8 cellular contexts compared by ENCODE assay signal in genomic region chr16:4271176-4272113, GRCh38. TPM values are rescaled to one million over a fixed set of nuclear protein-coding genes. Genes with fewer than 3 reads are reported as not detected.
DNase-seq lines count a peak whose midpoint lies in the region; ATAC-seq and TF ChIP-seq lines count a peak whose summit lies in the region.

No MANE protein-coding gene starts in this region.

- 0 to 2% (median 0%) methylated on average over 30 to 72 of the region's 72 CpGs for WGBS in stomach, 5 donors

- H3K9me3 Mint-ChIP-seq in GM23338 (peaks cover 4% of the 10 kb centered on the region; the same call in 2 of the 3 replicates), neural progenitor cell (no peaks in the 10 kb centered on the region)

- H2AFZ ChIP-seq in GM23338, result no peak overlapping the region
- peak overlapping the region; percentile 89 for H2AFZ ChIP-seq in neural progenitor cell (replicated peaks)

- ATAC-seq in GM23338, result peak; percentile 70

- H3K27me3 Mint-ChIP-seq in GM23338 (ENCODE audit: insufficient read depth, low read depth, poor library complexity) (peaks cover 19% of the 10 kb centered on the region), neural progenitor cell (ENCODE audit: insufficient read depth, low read depth) (peaks cover 4% of the 10 kb centered on the region)

- peak; percentile 71 for TF ChIP-seq POLR2A in Raji (IDR thresholded peaks at IDR 0.05; ENCODE audit: insufficient read depth, low read depth, low read length)
- TF ChIP-seq POLR2A in stomach (IDR thresholded peaks at IDR 0.05), result no peak

- H3K9ac ChIP-seq in neural progenitor cell, result peak overlapping the region; percentile 87

- H4K20me1 ChIP-seq in GM23338 (replicated peaks; ENCODE audit: insufficient read depth), result peaks cover 12% of the 10 kb centered on the region
- H4K20me1 ChIP-seq in neural progenitor cell (ENCODE audit: low read depth), result peaks cover 40% of the 10 kb centered on the region

- H3K36me3 Mint-ChIP-seq in GM23338 (ENCODE audit: low read depth) (peaks cover 30% of the 10 kb centered on the region), neural progenitor cell (peaks cover 5% of the 10 kb centered on the region)

- H3K4me3 ChIP-seq in GM23338, result peak overlapping the region; percentile 97
- peak overlapping the region; percentile 64 for H3K4me3 ChIP-seq in LNCaP clone FGC (ENCODE audit: low read depth, low read length)
- H3K4me3 ChIP-seq in fibroblast of villous mesenchyme (ENCODE audit: low read depth, low read length), result peak overlapping the region; percentile 86
- H3K4me3 ChIP-seq in neural progenitor cell, result peak overlapping the region; percentile 100
- H3K4me3 ChIP-seq in stomach, result peak overlapping the region; percentile 73 to 99 (median 88)

- H3K9me3 ChIP-seq in neural progenitor cell (ENCODE audit: low read depth) (no peaks in the 10 kb centered on the region), stomach (no peaks in the 10 kb centered on the region)

- TF ChIP-seq CTCF in GM23338 (conservative IDR thresholded peaks at IDR 0.05; ENCODE audit: low read depth in 2 of 2), result peak in 1 of 2 experiments; percentile 20; a peak in 2 of 4 replicates
- 0 out of 2 replicates have a peak, but pooled peaks have one; percentile 23 for TF ChIP-seq CTCF in LNCaP clone FGC (IDR thresholded peaks at IDR 0.05; ENCODE audit: control insufficient read depth, extremely low read depth, insufficient read depth)
- no peak for TF ChIP-seq CTCF in fibroblast of villous mesenchyme (IDR thresholded peaks at IDR 0.05; ENCODE audit: insufficient read depth, low read depth, low read length)
- TF ChIP-seq CTCF in neural progenitor cell (IDR thresholded peaks at IDR 0.05), result peak; percentile 38
- TF ChIP-seq CTCF in stomach (IDR thresholded peaks at IDR 0.05), result no peak

- H3K4me1 ChIP-seq in GM23338 (ENCODE audit: insufficient read depth) (peaks cover 10% of the 10 kb centered on the region), neural progenitor cell (peaks cover 4% of the 10 kb centered on the region), stomach (peaks cover 7 to 35% (median 29%) of the 10 kb centered on the region in 4 donors)

- H3K27me3 ChIP-seq in GM23338 (ENCODE audit: insufficient read depth), result no peaks in the 10 kb centered on the region
- no peaks in the 10 kb centered on the region for H3K27me3 ChIP-seq in neural progenitor cell
- H3K27me3 ChIP-seq in stomach, result no peaks in the 10 kb centered on the region

- H3K79me2 ChIP-seq in GM23338 (replicated peaks; ENCODE audit: insufficient read depth) (peaks cover 62% of the 10 kb centered on the region), neural progenitor cell (ENCODE audit: low read depth) (peaks cover 79% of the 10 kb centered on the region)

- peak; percentile 78 for DNase-seq in DMS79 treated with DMSO at 0.1 percent for 48 hours (lab: John Stamatoyannopoulos, UW)
- DNase-seq in GM23338 (ENCODE audit: low spot score), result peak; percentile 96
- DNase-seq in LNCaP clone FGC (ENCODE audit: low read depth), result peak; percentile 95
- DNase-seq in activated effector memory CD4-positive, alpha-beta T cell treated with anti-CD3 and anti-CD28 coated beads, Interleukin-2, amount 50 U/mL, for 16 hours, result peak; percentile 96
- peak; percentile 90 for DNase-seq in fibroblast of villous mesenchyme (ENCODE audit: low read depth)
- DNase-seq in neural progenitor cell (ENCODE audit: low spot score), result peak; percentile 96
- DNase-seq in stomach, result peak; percentile 92

- H3K27ac Mint-ChIP-seq in GM23338, result peak overlapping the region; percentile 96
- H3K27ac Mint-ChIP-seq in neural progenitor cell, result no peak overlapping the region

- H3K27ac ChIP-seq in GM23338 (ENCODE audit: low read depth) (peak overlapping the region; percentile 100), neural progenitor cell (peak overlapping the region; percentile 85), stomach (peak overlapping the region; percentile 90 to 97 (median 92))

- no peaks in the 10 kb centered on the region for H3K9me2 ChIP-seq in GM23338 (ENCODE audit: insufficient read depth)

- peak overlapping the region; percentile 94 for H3K4me3 Mint-ChIP-seq in GM23338
- peak overlapping the region; percentile 97 for H3K4me3 Mint-ChIP-seq in neural progenitor cell

- H3F3A ChIP-seq in GM23338 (replicated peaks; ENCODE audit: low read depth), result peaks cover 23% of the 10 kb centered on the region
- peaks cover 44% of the 10 kb centered on the region for H3F3A ChIP-seq in neural progenitor cell (ENCODE audit: low read depth)

- no peak for TF ChIP-seq EP300 in stomach (IDR thresholded peaks at IDR 0.05)

- H3K4me2 ChIP-seq in GM23338 (peak overlapping the region; percentile 90), neural progenitor cell (peak overlapping the region; percentile 78)

- intact Hi-C loops in stomach (cut with DNase I; ENCODE audit: low total_unique reads), result no loop called here

- H3K36me3 ChIP-seq in GM23338 (ENCODE audit: insufficient read depth) (no peaks in the 10 kb centered on the region), neural progenitor cell (no peaks in the 10 kb centered on the region), stomach (no peaks in the 10 kb centered on the region)

- peaks cover 14% of the 10 kb centered on the region for H3K4me1 Mint-ChIP-seq in GM23338
- H3K4me1 Mint-ChIP-seq in neural progenitor cell, result peaks cover 8% of the 10 kb centered on the region

TF ChIP-seq in GM23338, 12 proteins besides CTCF, POLR2A, EP300 and RAD21 (continues in another document):
- TF ChIP-seq POLR2AphosphoS5 (IDR thresholded peaks at IDR 0.05; ENCODE audit: low read depth) (peak; percentile 60), NANOG (IDR thresholded peaks at IDR 0.05; ENCODE audit: borderline replicate concordance) (no peak), EZH2phosphoT487 (IDR thresholded peaks at IDR 0.05; ENCODE audit: unreplicated experiment) (no peak), EZH2 (IDR thresholded peaks at IDR 0.05; ENCODE audit: low read depth, unreplicated experiment) (no peak), CREB1 (CRISPR knock-in tag; IDR thresholded peaks at IDR 0.05; ENCODE audit: low read depth) (peak; percentile 47; the same call in 1 of the 2 replicates), ZNF331 (CRISPR knock-in tag; IDR thresholded peaks at IDR 0.05; ENCODE audit: low read depth) (no peak), ETS1 (IDR thresholded peaks at IDR 0.05) (peak; percentile 84)

RNA-seq across cellular contexts. Expression of gene TFAP4, which starts 1.4 kb away (rescaled TPM):
- 19.3 and 20.7 TPM in 2 replicates for total RNA-seq in GM23338 (2014; rRNA removed; shearing (Covaris generic))
- polyA plus RNA-seq in GM23338 (2016; fragmentation: Nextera tagmentation; extraction: Ambion mirVana) (8.6 and 9.6 TPM in 2 replicates), stomach (1 to 10 TPM; 4.9 to 7.1 (median 5.5) TPM)
- total RNA-seq in fibroblast of villous mesenchyme (4.7 and 7.7 TPM in 2 replicates), neural progenitor cell (ENCODE audit: low replicate concordance) (19.8 and 24.8 TPM in 2 replicates), stomach (10 to 100 TPM in 1 of 5 donors, 1 to 10 TPM in 3, not detected in 1; 4.9 to 17.4 (median 6.5) TPM)

RNA-seq across cellular contexts. Expression of gene SRL, which starts 29.6 kb away (rescaled TPM):
- total RNA-seq in GM23338 (2014; rRNA removed; shearing (Covaris generic)), result not detected in 2 replicates
- not detected in 2 replicates for polyA plus RNA-seq in GM23338 (2016; fragmentation: Nextera tagmentation; extraction: Ambion mirVana)
- total RNA-seq in fibroblast of villous mesenchyme, result under 0.01 and 0.43 TPM in 2 replicates
- total RNA-seq in neural progenitor cell (ENCODE audit: low replicate concordance), result 0.06 and 0.22 TPM in 2 replicates
- total RNA-seq in stomach, result under 1 TPM in 1 of 5 donors, not detected in 4; 0.92 TPM
- 1 to 10 TPM in 1 of 3 donors, under 1 TPM in 2; 0.31 to 1.5 (median 0.38) TPM for polyA plus RNA-seq in stomach

RNA-seq across cellular contexts. Expression of gene GLIS2, which starts 44.4 kb away (rescaled TPM):
- 9.0 and 10.2 TPM in 2 replicates for total RNA-seq in GM23338 (2014; rRNA removed; shearing (Covaris generic))
- polyA plus RNA-seq in GM23338 (2016; fragmentation: Nextera tagmentation; extraction: Ambion mirVana) (8.2 and 8.8 TPM in 2 replicates), stomach (1 to 10 TPM; 4.4 to 9.0 (median 5.8) TPM)
- total RNA-seq in fibroblast of villous mesenchyme (4.3 and 4.8 TPM in 2 replicates), neural progenitor cell (ENCODE audit: low replicate concordance) (0.15 and 1.3 TPM in 2 replicates), stomach (10 to 100 TPM in 1 of 5 donors, 1 to 10 TPM in 4; 3.2 to 21.0 (median 4.6) TPM)

Comparison
In these comparisons a context has a peak if more than half of its experiments do, and no peak if none do; other contexts are left out.
1. Peak in every context shown above with its lines: DNase-seq, ATAC-seq, H3K4me3 ChIP-seq and H3K27ac ChIP-seq.
2. CTCF ChIP-seq: peak in LNCaP clone FGC (single experiment) and neural progenitor cell (single experiment); none in fibroblast of villous mesenchyme (single experiment) and stomach (0 of 7).